ENCODE assay signal across 9 cellular contexts in the genomic region with DNA sequence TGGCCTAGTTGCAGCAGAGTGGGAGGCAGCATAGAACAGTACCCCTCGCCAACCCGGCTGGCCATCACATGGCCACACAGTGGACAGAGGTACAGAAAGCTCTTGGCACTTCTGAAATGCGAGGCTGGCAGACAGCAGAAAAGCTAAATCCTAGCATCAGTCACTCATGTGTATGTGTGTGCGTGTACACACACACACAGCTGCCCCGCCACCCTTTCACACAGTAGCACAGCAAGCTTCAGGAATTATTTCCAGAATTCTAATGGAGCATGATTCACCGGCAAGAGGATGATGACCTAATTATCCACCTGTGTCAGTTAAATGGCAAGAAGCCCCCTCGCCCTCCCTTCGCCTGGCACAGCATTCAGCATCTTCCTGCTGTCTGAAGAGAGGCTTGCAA.
"Had no signal": no experiment of that assay in that cellular context is flagged by ENCODE, and none has a peak within 500 bp of the region (broad histone marks: within the 10 kb centered on the region; RNA-seq: fewer than 3 reads in every experiment).

No MANE protein-coding gene starts in this region.

- DNase-seq: activated CD4-positive, CD25-positive, alpha-beta regulatory T cell treated with anti-CD3 and anti-CD28 coated beads, Interleukin-2, amount 50 U/mL, for 72 hours; dermis blood vessel endothelial cell; effector memory CD8-positive, alpha-beta T cell; foreskin fibroblast; lower lobe of right lung; stimulated activated CD4-positive, alpha-beta T cell treated with anti-CD3 and anti-CD28 coated beads, Interleukin-15, amount 100 ng/mL, for 24 hours; stimulated activated CD4-positive, alpha-beta T cell treated with anti-CD3 and anti-CD28 coated beads, Interleukin-2, amount 100 ng/mL, for 48 hours; stimulated activated naive CD8-positive, alpha-beta T cell treated with anti-CD3 and anti-CD28 coated beads, Interleukin-15, amount 100 ng/mL, for 72 hours had no signal

- ATAC-seq: effector memory CD8-positive, alpha-beta T cell; lower lobe of right lung; stimulated activated naive CD8-positive, alpha-beta T cell treated with anti-CD3 and anti-CD28 coated beads, Interleukin-15, amount 100 ng/mL, for 72 hours had no signal

- H3K27me3 ChIP-seq: hepatocyte had no signal

- H3K36me3 ChIP-seq: lower lobe of right lung had no signal

- H3K4me3 ChIP-seq: hepatocyte, lower lobe of right lung had no signal

- H3K27ac ChIP-seq: hepatocyte, lower lobe of right lung had no signal
